ENCODE assay signal across 8 cellular contexts in the genomic region with DNA sequence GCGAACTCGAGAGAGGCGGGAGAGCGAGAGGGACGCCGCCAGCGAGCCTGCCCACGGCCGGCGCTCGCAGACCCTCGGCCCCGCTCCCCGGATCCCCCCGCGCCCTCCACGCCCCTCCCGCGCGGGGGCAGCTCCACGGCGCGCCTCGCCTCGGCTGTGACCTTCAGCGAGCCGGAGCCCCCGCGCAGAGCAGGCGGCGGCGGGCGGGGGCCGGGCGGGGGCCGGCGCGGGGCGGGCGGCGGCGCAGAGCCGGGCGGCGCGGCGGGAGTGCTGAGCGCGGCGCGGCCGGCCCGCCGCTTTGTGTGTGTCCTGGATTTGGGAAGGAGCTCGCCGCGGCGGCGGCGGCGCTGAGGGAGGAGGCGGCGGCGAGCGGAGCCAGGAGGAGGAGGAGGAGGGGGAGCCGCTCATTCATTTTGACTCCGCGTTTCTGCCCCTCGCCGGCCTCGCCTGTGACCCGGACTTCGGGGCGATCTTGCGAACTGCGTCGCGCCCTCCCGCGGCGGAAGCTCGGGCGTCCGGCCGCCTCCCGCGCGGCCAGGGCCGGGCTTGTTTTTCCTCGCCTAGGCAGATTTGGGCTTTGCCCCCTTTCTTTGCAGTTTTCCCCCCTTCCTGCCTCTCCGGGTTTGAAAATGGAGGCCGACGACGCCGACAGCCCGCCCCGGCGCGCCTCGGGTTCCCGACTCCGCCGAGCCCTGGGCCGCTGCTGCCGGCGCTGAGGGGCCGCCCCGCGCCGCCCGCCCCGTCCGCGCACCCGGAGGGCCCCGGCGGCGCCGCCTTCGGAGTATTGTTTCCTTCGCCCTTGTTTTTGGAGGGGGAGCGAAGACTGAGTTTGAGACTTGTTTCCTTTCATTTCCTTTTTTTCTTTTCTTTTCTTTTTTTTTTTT. TPM values are rescaled to one million over a fixed set of nuclear protein-coding genes. Genes with fewer than 3 reads are reported as not detected.
DNase-seq lines count a peak whose midpoint lies in the region; ATAC-seq lines count a peak whose summit lies in the region.

No MANE protein-coding gene starts in this region.

- no peaks in the 10 kb centered on the region for H3K36me3 ChIP-seq in neuron (ENCODE audit: insufficient read depth, low read length)

- no peaks in the 10 kb centered on the region for H3K27me3 ChIP-seq in neuron (ENCODE audit: insufficient read depth, low read length)

- no peaks in the 10 kb centered on the region for H3K9me3 ChIP-seq in neuron (ENCODE audit: low read length)

- no peak overlapping the region for H2AFZ ChIP-seq in neuron (ENCODE audit: low read depth, low read length)

- H3K4me3 ChIP-seq in neuron (ENCODE audit: low read length): peak overlapping the region; percentile 95

- DNase-seq in NCI-H748 (lab: John Stamatoyannopoulos, UW; ENCODE audit: unreplicated experiment) (peak; percentile 51), NCI-H748 treated with DMSO at 0.1 percent for 48 hours (lab: John Stamatoyannopoulos, UW) (no peak), NOMO-1 treated with dmso at 0.1 percent for 144 hours (lab: John Stamatoyannopoulos, UW; ENCODE audit: unreplicated experiment) (peak; percentile 15), activated gamma-delta T cell (lab: John Stamatoyannopoulos, UW) (peak; percentile 26), germinal center (ENCODE audit: low spot score) (peak; percentile 41), H4 (ENCODE audit: low spot score) (no peak)

- ATAC-seq in HG02840 (IDR thresholded peaks at IDR 0.05; ENCODE audit: low FRiP score, unreplicated experiment): peak; percentile 27

- peaks cover 26% of the 10 kb centered on the region for H3K4me1 ChIP-seq in neuron (ENCODE audit: insufficient read depth, low read length)

RNA-seq across cellular contexts. Expression of gene IGF1R, which starts 0.6 kb away (rescaled TPM):
- 15.5 TPM in 2 replicates for total RNA-seq in H4 (2014; rRNA removed; shearing (Covaris generic))

Comparison
In these comparisons a context has a peak if more than half of its experiments do, and no peak if none do; other contexts are left out.
1. DNase-seq: peak in NCI-H748 (single experiment), NOMO-1 treated with dmso at 0.1 percent for 144 hours (single experiment), activated gamma-delta T cell (single experiment) and germinal center (single experiment); none in NCI-H748 treated with DMSO at 0.1 percent for 48 hours (single experiment) and H4 (single experiment).